In genomic region chr1:236120725-236121153, GRCh38 we compare ENCODE assay signal across 11 cellular contexts. TPM values are rescaled to one million over a fixed set of nuclear protein-coding genes. Genes with fewer than 3 reads are reported as not detected.
DNase-seq lines count a peak whose midpoint lies in the region; ATAC-seq and TF ChIP-seq lines count a peak whose summit lies in the region.
"Had no signal": no experiment of that assay in that cellular context is flagged by ENCODE, and none has a peak within 500 bp of the region (broad histone marks: within the 10 kb centered on the region; RNA-seq: fewer than 3 reads in every experiment).

No MANE protein-coding gene starts in this region.

- no peak overlapping the region for H3K9ac ChIP-seq in mesendoderm (ENCODE audit: low read length)

- H3K9me3 Mint-ChIP-seq in CD4-positive, CD25-positive, alpha-beta regulatory T cell: peaks cover 0 to 6% (median 0%) of the 10 kb centered on the region in 7 donors
- peaks cover 3% of the 10 kb centered on the region for H3K9me3 Mint-ChIP-seq in activated naive CD8-positive, alpha-beta T cell treated with anti-CD3 and anti-CD28 coated beads for 36 hours
- no peaks in the 10 kb centered on the region for H3K9me3 Mint-ChIP-seq in progenitor cell of endocrine pancreas (ENCODE audit: low read depth)

- H3K27ac ChIP-seq in CD4-positive, CD25-positive, alpha-beta regulatory T cell (ENCODE audit: insufficient read depth, low read length, poor library complexity, severe bottlenecking): no peak overlapping the region
- H3K27ac ChIP-seq in mesendoderm (ENCODE audit: low read depth, low read length): no peak overlapping the region

- H3K36me3 ChIP-seq in CD4-positive, CD25-positive, alpha-beta regulatory T cell (ENCODE audit: control insufficient read depth, insufficient read depth, low read length): no peaks in the 10 kb centered on the region
- H3K36me3 ChIP-seq in mesendoderm (ENCODE audit: control insufficient read depth, insufficient read depth, low read length): no peaks in the 10 kb centered on the region

- peak; percentile 35 to 44 for ATAC-seq in CD4-positive, CD25-positive, alpha-beta regulatory T cell (ENCODE audit: low read depth in 2 of 2)
- ATAC-seq in GM18909 (IDR thresholded peaks at IDR 0.05; ENCODE audit: poor library complexity, unreplicated experiment) (peak; percentile 59), HG02981 (IDR thresholded peaks at IDR 0.05; ENCODE audit: unreplicated experiment) (peak; percentile 53)
- ATAC-seq: mucosa of descending colon had no signal

- H4K8ac ChIP-seq in mesendoderm (ENCODE audit: low read depth, low read length): no peak overlapping the region

- no peak overlapping the region for H2BK5ac ChIP-seq in mesendoderm (ENCODE audit: low read length)

- WGBS in mesendoderm (ENCODE audit: extremely low coverage, insufficient coverage, low lambda C conversion rate): no CpG with 5 or more reads among the region's 10 CpGs

- H3K36me3 Mint-ChIP-seq in CD4-positive, CD25-positive, alpha-beta regulatory T cell: no peaks in the 10 kb centered on the region
- peaks cover 4% of the 10 kb centered on the region for H3K36me3 Mint-ChIP-seq in activated naive CD8-positive, alpha-beta T cell treated with anti-CD3 and anti-CD28 coated beads for 36 hours
- no peaks in the 10 kb centered on the region for H3K36me3 Mint-ChIP-seq in progenitor cell of endocrine pancreas (ENCODE audit: insufficient read depth)

- no peaks in the 10 kb centered on the region for H3K79me2 ChIP-seq in mesendoderm (ENCODE audit: control insufficient read depth, insufficient read depth, low read length)

- H3K4me3 Mint-ChIP-seq in CD4-positive, CD25-positive, alpha-beta regulatory T cell: peak overlapping the region in 3 of 4 donors; percentile 3 to 88 (median 76)
- peak overlapping the region; percentile 51 for H3K4me3 Mint-ChIP-seq in activated naive CD8-positive, alpha-beta T cell treated with anti-CD3 and anti-CD28 coated beads for 36 hours
- H3K4me3 Mint-ChIP-seq in progenitor cell of endocrine pancreas (ENCODE audit: low read depth): no peak overlapping the region

- H3K27me3 ChIP-seq in CD4-positive, CD25-positive, alpha-beta regulatory T cell (ENCODE audit: control insufficient read depth, insufficient read depth, low read length): peaks cover 2% of the 10 kb centered on the region
- H3K27me3 ChIP-seq in mesendoderm (ENCODE audit: insufficient read depth, low read length, poor library complexity): no peaks in the 10 kb centered on the region

- no peak overlapping the region for H3K4ac ChIP-seq in mesendoderm (ENCODE audit: low read depth, low read length)

- H3K18ac ChIP-seq in mesendoderm (ENCODE audit: low read length): no peak overlapping the region

- H3K4me2 ChIP-seq in mesendoderm (ENCODE audit: low read length): no peak overlapping the region

- no peak overlapping the region for H2BK15ac ChIP-seq in mesendoderm (replicated peaks; ENCODE audit: low read depth)

- no peak overlapping the region for H3K56ac ChIP-seq in mesendoderm (ENCODE audit: low read length)

- H2AK5ac ChIP-seq in mesendoderm (ENCODE audit: low read length): no peak overlapping the region

- peak overlapping the region; percentile 56 for H3K4me3 ChIP-seq in CD4-positive, CD25-positive, alpha-beta regulatory T cell (ENCODE audit: low read depth, low read length)
- no peak overlapping the region for H3K4me3 ChIP-seq in mesendoderm (ENCODE audit: low read length)
- H3K4me3 ChIP-seq: mucosa of descending colon had no signal

- DNase-seq in CD4-positive, CD25-positive, alpha-beta regulatory T cell: peak in 1 of 3 donors; percentile 39
- DNase-seq in activated naive CD8-positive, alpha-beta T cell treated with anti-CD3 and anti-CD28 coated beads for 36 hours: peak; percentile 24
- DNase-seq in progenitor cell of endocrine pancreas (ENCODE audit: low spot score, unreplicated experiment) (no peak), mesendoderm (no peak), NCI-H345 treated with DMSO at 0.1 percent for 48 hours (lab: John Stamatoyannopoulos, UW; ENCODE audit: unreplicated experiment) (no peak), OCI-M1 (lab: John Stamatoyannopoulos, UW) (no peak)
- DNase-seq: amygdala, Caco-2, mucosa of descending colon had no signal

- H3K4me1 Mint-ChIP-seq in CD4-positive, CD25-positive, alpha-beta regulatory T cell: peaks cover 0 to 18% (median 8%) of the 10 kb centered on the region in 4 donors
- H3K4me1 Mint-ChIP-seq in activated naive CD8-positive, alpha-beta T cell treated with anti-CD3 and anti-CD28 coated beads for 36 hours: peaks cover 26% of the 10 kb centered on the region
- H3K4me1 Mint-ChIP-seq in progenitor cell of endocrine pancreas (ENCODE audit: low read depth): peaks cover 4% of the 10 kb centered on the region

- peak overlapping the region; percentile 7 to 92 (median 33) for H3K27ac Mint-ChIP-seq in CD4-positive, CD25-positive, alpha-beta regulatory T cell
- H3K27ac Mint-ChIP-seq in activated naive CD8-positive, alpha-beta T cell treated with anti-CD3 and anti-CD28 coated beads for 36 hours: peak overlapping the region; percentile 84
- no peak overlapping the region for H3K27ac Mint-ChIP-seq in progenitor cell of endocrine pancreas

- H4K5ac ChIP-seq in mesendoderm (ENCODE audit: low read length): no peak overlapping the region

- H3K4me1 ChIP-seq in CD4-positive, CD25-positive, alpha-beta regulatory T cell (ENCODE audit: control insufficient read depth, insufficient read depth, low read length, poor library complexity, severe bottlenecking): no peaks in the 10 kb centered on the region
- no peaks in the 10 kb centered on the region for H3K4me1 ChIP-seq in mesendoderm (ENCODE audit: control insufficient read depth, low read depth, low read length)
- H3K4me1 ChIP-seq: Caco-2 had no signal

- no peaks in the 10 kb centered on the region for H3K79me1 ChIP-seq in mesendoderm (ENCODE audit: low read length)

- no peak overlapping the region for H3K23ac ChIP-seq in mesendoderm (ENCODE audit: low read length)

- H3K9me3 ChIP-seq in CD4-positive, CD25-positive, alpha-beta regulatory T cell (ENCODE audit: control insufficient read depth in 2 of 2, low read length in 2 of 2): no peaks in the 10 kb centered on the region
- H3K9me3 ChIP-seq: Caco-2, mucosa of descending colon had no signal

- no peak for TF ChIP-seq CTCF in progenitor cell of endocrine pancreas (IDR thresholded peaks at IDR 0.05; ENCODE audit: unreplicated experiment)

- peaks cover 18% of the 10 kb centered on the region for H3K27me3 Mint-ChIP-seq in CD4-positive, CD25-positive, alpha-beta regulatory T cell
- H3K27me3 Mint-ChIP-seq in activated naive CD8-positive, alpha-beta T cell treated with anti-CD3 and anti-CD28 coated beads for 36 hours: peaks cover 3% of the 10 kb centered on the region
- H3K27me3 Mint-ChIP-seq in progenitor cell of endocrine pancreas: peaks cover 15% of the 10 kb centered on the region

- no peak overlapping the region for H2BK120ac ChIP-seq in mesendoderm (ENCODE audit: low read depth, low read length)

RNA-seq across cellular contexts. Expression of gene GPR137B, which starts 21.6 kb away (rescaled TPM):
- total RNA-seq in CD4-positive, CD25-positive, alpha-beta regulatory T cell: 18.6 TPM
- polyA plus RNA-seq in CD4-positive, CD25-positive, alpha-beta regulatory T cell: 10 to 100 TPM in 1 of 4 donors, 1 to 10 TPM in 3; 5.2 to 13.9 (median 6.8) TPM
- 1 to 10 TPM; 4.6 to 4.7 TPM for total RNA-seq in activated naive CD8-positive, alpha-beta T cell treated with anti-CD3 and anti-CD28 coated beads for 36 hours
- 6.9 and 9.5 TPM in 2 replicates for total RNA-seq in progenitor cell of endocrine pancreas
- 1.9 TPM for polyA plus RNA-seq in mesendoderm (2013, experiment 1 of 2)
- polyA plus RNA-seq in mesendoderm (2013, experiment 2 of 2): 2.0 TPM

RNA-seq across cellular contexts. Expression of gene NID1, which starts 55.8 kb away (rescaled TPM):
- 0.10 TPM for total RNA-seq in CD4-positive, CD25-positive, alpha-beta regulatory T cell
- polyA plus RNA-seq in CD4-positive, CD25-positive, alpha-beta regulatory T cell: not detected
- under 1 TPM; 0.08 to 0.10 TPM for total RNA-seq in activated naive CD8-positive, alpha-beta T cell treated with anti-CD3 and anti-CD28 coated beads for 36 hours
- total RNA-seq in progenitor cell of endocrine pancreas: 21.0 and 24.4 TPM in 2 replicates
- 10.6 TPM for polyA plus RNA-seq in mesendoderm (2013, experiment 1 of 2)
- polyA plus RNA-seq in mesendoderm (2013, experiment 2 of 2): 10.4 TPM

Comparison
In these comparisons a context has a peak if more than half of its experiments do, and no peak if none do; other contexts are left out.
1. RNA of gene NID1, which starts 55.8 kb away (total RNA-seq): 21.0 to 24.4 TPM in progenitor cell of endocrine pancreas; 0.08 to 0.10 TPM in activated naive CD8-positive, alpha-beta T cell treated with anti-CD3 and anti-CD28 coated beads for 36 hours and 0.10 TPM in CD4-positive, CD25-positive, alpha-beta regulatory T cell (single experiment); every median in the first group is over 10 times any median in the second.
2. Peak in every context shown above with its lines, with median percentiles within 50 percentile points of each other: ATAC-seq.